ENCODE assay signal across 17 cellular contexts in the genomic region with DNA sequence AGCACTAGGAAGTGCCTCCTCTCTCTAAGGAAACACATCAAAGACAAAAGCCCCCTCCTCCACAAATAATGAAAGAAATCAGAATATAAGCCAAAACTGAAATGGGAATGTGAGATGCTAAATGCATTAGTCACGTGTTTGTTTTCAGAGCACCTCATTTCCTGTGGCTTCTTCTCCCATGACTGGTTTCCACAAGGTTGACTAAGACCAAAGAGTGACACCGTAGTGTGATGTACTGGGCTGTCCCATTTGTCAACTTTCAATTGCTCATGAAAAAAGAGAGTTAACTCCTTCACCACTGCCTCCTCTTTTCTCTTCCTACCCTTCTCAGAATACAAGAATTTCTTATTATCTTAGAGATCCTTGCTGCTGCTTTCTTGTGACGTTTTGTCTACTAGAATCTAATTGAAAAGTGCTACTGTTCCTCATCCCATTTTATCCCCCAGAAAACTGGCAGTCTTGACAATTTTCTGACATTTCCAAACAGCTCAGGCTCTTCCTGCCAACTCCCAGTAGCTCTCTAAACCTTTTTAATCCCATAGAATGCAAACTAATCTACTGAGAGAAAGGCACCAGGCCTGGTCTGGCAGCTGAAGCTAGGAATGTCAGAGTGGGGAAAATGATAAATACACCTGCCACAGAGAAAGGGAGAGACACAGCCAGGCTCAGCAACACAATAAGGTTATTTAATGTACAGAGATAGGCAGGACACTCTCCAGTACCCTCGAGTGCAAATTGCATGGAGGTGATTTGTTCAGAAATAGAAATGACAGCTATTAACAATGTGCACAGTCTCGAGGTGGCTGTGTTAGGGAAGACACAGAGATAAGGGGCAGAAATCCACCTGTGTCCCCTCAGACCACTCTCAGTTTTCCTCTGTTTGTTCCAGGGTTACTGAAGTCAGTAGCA.
DNase-seq lines count a peak whose midpoint lies in the region; ATAC-seq and TF ChIP-seq lines count a peak whose summit lies in the region.
"Had no signal": no experiment of that assay in that cellular context is flagged by ENCODE, and none has a peak within 500 bp of the region (broad histone marks: within the 10 kb centered on the region; RNA-seq: fewer than 3 reads in every experiment).

No MANE protein-coding gene starts in this region.

- no peak overlapping the region for H4K8ac ChIP-seq in mesendoderm (ENCODE audit: low read depth, low read length)

- H3K36me3 Mint-ChIP-seq in immature natural killer cell = no peaks in the 10 kb centered on the region
- H3K36me3 Mint-ChIP-seq: stimulated activated naive B cell treated with anti-CD40 and anti-IgM and Interleukin-4, amounts not matched to agents 10 μg/mL and 1 μg/mL and 100 μg/mL, for 72 hours had no signal

- no peak overlapping the region for H4K5ac ChIP-seq in mesendoderm (ENCODE audit: low read length)

- peak; percentile 58 for DNase-seq in Daoy (ENCODE audit: low read depth)
- DNase-seq in LHCN-M2 (ENCODE audit: low read depth) = peak; percentile 20
- peak; percentile 23 for DNase-seq in amniotic epithelial cell (ENCODE audit: low read depth)
- peak; percentile 29 for DNase-seq in mesendoderm
- no peak for DNase-seq in immature natural killer cell
- DNase-seq in upper lobe of left lung = no peak
- no peak for DNase-seq in activated T-cell treated with anti-CD3 and anti-CD28 coated beads, Interleukin-2, amount 50 U/mL, for 48 hours
- DNase-seq: activated CD4-positive, CD25-positive, alpha-beta regulatory T cell; activated CD8-positive, alpha-beta memory T cell treated with anti-CD3 and anti-CD28 coated beads, Interleukin-2, amount 50 U/mL, for 48 hours; foreskin melanocyte; NCI-H1417 treated with DMSO at 0.1 percent for 48 hours; NK-92 treated with Interleukin-12 subunit alpha and Interleukin-12 subunit beta, amount 100 ng/mL, for 24 hours; right cardiac atrium; stimulated activated CD4-positive, alpha-beta T cell treated with anti-CD3 and anti-CD28 coated beads, Interleukin-4, amount 100 ng/mL, for 4 hours; stimulated activated naive B cell treated with anti-CD40 and anti-IgM and Interleukin-4, amounts not matched to agents 10 μg/mL and 1 μg/mL and 100 μg/mL, for 72 hours had no signal

- H3K4me3 ChIP-seq in mesendoderm (ENCODE audit: low read length) (no peak overlapping the region), upper lobe of left lung (no peak overlapping the region)
- H3K4me3 ChIP-seq: BLaER1 had no signal

- no peak overlapping the region for H3K4me2 ChIP-seq in mesendoderm (ENCODE audit: low read length)
- H3K4me2 ChIP-seq: BLaER1 had no signal

- ATAC-seq in GM18858 (IDR thresholded peaks at IDR 0.05; ENCODE audit: unreplicated experiment) (no peak), upper lobe of left lung (ENCODE audit: low FRiP score in 2 of 2) (no peak)
- ATAC-seq: right cardiac atrium; stimulated activated naive B cell treated with anti-CD40 and anti-IgM and Interleukin-4, amounts not matched to agents 10 μg/mL and 1 μg/mL and 100 μg/mL, for 72 hours had no signal

- H2BK120ac ChIP-seq in mesendoderm (ENCODE audit: low read depth, low read length) = no peak overlapping the region

- H3K27ac ChIP-seq in mesendoderm (ENCODE audit: low read depth, low read length) (no peak overlapping the region), upper lobe of left lung (no peak overlapping the region)
- H3K27ac ChIP-seq: BLaER1 had no signal

- TF ChIP-seq EP300 in upper lobe of left lung (IDR thresholded peaks at IDR 0.05) = no peak

- H2BK5ac ChIP-seq in mesendoderm (ENCODE audit: low read length) = no peak overlapping the region

- H3K27me3 Mint-ChIP-seq in immature natural killer cell (ENCODE audit: low read depth in 3 of 3) = no peaks in the 10 kb centered on the region
- H3K27me3 Mint-ChIP-seq: stimulated activated naive B cell treated with anti-CD40 and anti-IgM and Interleukin-4, amounts not matched to agents 10 μg/mL and 1 μg/mL and 100 μg/mL, for 72 hours had no signal

- H3K79me2 ChIP-seq in mesendoderm (ENCODE audit: control insufficient read depth, insufficient read depth, low read length) = no peaks in the 10 kb centered on the region

- H3K4ac ChIP-seq in mesendoderm (ENCODE audit: low read depth, low read length) = no peak overlapping the region

- TF ChIP-seq POLR2A in upper lobe of left lung (IDR thresholded peaks at IDR 0.05) = no peak

- no peaks in the 10 kb centered on the region for H3K27me3 ChIP-seq in mesendoderm (ENCODE audit: insufficient read depth, low read length, poor library complexity)
- H3K27me3 ChIP-seq in upper lobe of left lung = no peaks in the 10 kb centered on the region
- H3K27me3 ChIP-seq: BLaER1 had no signal

- no peaks in the 10 kb centered on the region for H3K9me3 ChIP-seq in upper lobe of left lung
- H3K9me3 ChIP-seq: BLaER1 had no signal

- H3K23ac ChIP-seq in mesendoderm (ENCODE audit: low read length) = no peak overlapping the region

- TF ChIP-seq CTCF in upper lobe of left lung (IDR thresholded peaks at IDR 0.05) = no peak

- H3K9ac ChIP-seq in mesendoderm (ENCODE audit: low read length) = no peak overlapping the region
- H3K9ac ChIP-seq: BLaER1 had no signal

- H2BK15ac ChIP-seq in mesendoderm (replicated peaks; ENCODE audit: low read depth) = no peak overlapping the region

- peaks cover 2 to 39% (median 10%) of the 10 kb centered on the region in 6 donors for H3K9me3 Mint-ChIP-seq in immature natural killer cell

- no CpG with 5 or more reads among the region's 5 CpGs for WGBS in mesendoderm (ENCODE audit: extremely low coverage, insufficient coverage, low lambda C conversion rate)
- 61 to 63% methylated on average over 5 of the region's 5 CpGs for WGBS in upper lobe of left lung, 2 donors

- H3K18ac ChIP-seq in mesendoderm (ENCODE audit: low read length) = no peak overlapping the region

- H2AK5ac ChIP-seq in mesendoderm (ENCODE audit: low read length) = no peak overlapping the region

- H3K4me1 ChIP-seq in mesendoderm (ENCODE audit: control insufficient read depth, low read depth, low read length) (no peaks in the 10 kb centered on the region), upper lobe of left lung (no peaks in the 10 kb centered on the region)
- H3K4me1 ChIP-seq: BLaER1 had no signal

- no peak overlapping the region for H3K27ac Mint-ChIP-seq in immature natural killer cell
- H3K27ac Mint-ChIP-seq: stimulated activated naive B cell treated with anti-CD40 and anti-IgM and Interleukin-4, amounts not matched to agents 10 μg/mL and 1 μg/mL and 100 μg/mL, for 72 hours had no signal

- no peaks in the 10 kb centered on the region for H3K4me1 Mint-ChIP-seq in immature natural killer cell
- H3K4me1 Mint-ChIP-seq: stimulated activated naive B cell treated with anti-CD40 and anti-IgM and Interleukin-4, amounts not matched to agents 10 μg/mL and 1 μg/mL and 100 μg/mL, for 72 hours had no signal

- no peaks in the 10 kb centered on the region for H3K79me1 ChIP-seq in mesendoderm (ENCODE audit: low read length)

- no peak overlapping the region for H3K56ac ChIP-seq in mesendoderm (ENCODE audit: low read length)

- H3K36me3 ChIP-seq in mesendoderm (ENCODE audit: control insufficient read depth, insufficient read depth, low read length) (no peaks in the 10 kb centered on the region), upper lobe of left lung (no peaks in the 10 kb centered on the region)
- H3K36me3 ChIP-seq: BLaER1 had no signal

- no peak overlapping the region for H3K4me3 Mint-ChIP-seq in immature natural killer cell
- H3K4me3 Mint-ChIP-seq: stimulated activated naive B cell treated with anti-CD40 and anti-IgM and Interleukin-4, amounts not matched to agents 10 μg/mL and 1 μg/mL and 100 μg/mL, for 72 hours had no signal

Comparison
In these comparisons a context has a peak if more than half of its experiments do, and no peak if none do; other contexts are left out.
1. DNase-seq: peak in Daoy (single experiment), LHCN-M2 (single experiment), amniotic epithelial cell (single experiment) and mesendoderm (single experiment); none in immature natural killer cell (0 of 3), upper lobe of left lung (0 of 2) and activated T-cell treated with anti-CD3 and anti-CD28 coated beads, Interleukin-2, amount 50 U/mL, for 48 hours (0 of 2).